ENCODE assay signal across 8 cellular contexts in genomic region chr2:186575302-186575701, GRCh38. TPM values are rescaled to one million over a fixed set of nuclear protein-coding genes. Genes with fewer than 3 reads are reported as not detected.
DNase-seq lines count a peak whose midpoint lies in the region; ATAC-seq and TF ChIP-seq lines count a peak whose summit lies in the region.

No MANE protein-coding gene starts in this region.

- no peak overlapping the region for H3K27ac Mint-ChIP-seq in CD8-positive, alpha-beta T cell

- H3K4me2 ChIP-seq in neuronal stem cell (ENCODE audit: insufficient read depth, low read length, poor library complexity, severe bottlenecking) = no peak overlapping the region

- H3K36me3 ChIP-seq in ACC112 (ENCODE audit: insufficient read depth, low read length) (no peaks in the 10 kb centered on the region), neuronal stem cell (replicated peaks in 1 of 2; ENCODE audit: control insufficient read depth in 2 of 2, insufficient read depth in 2 of 2, low read length in 2 of 2) (no peaks in the 10 kb centered on the region)
- no peaks in the 10 kb centered on the region for H3K36me3 ChIP-seq in CD8-positive, alpha-beta T cell (ENCODE audit: insufficient read depth, low read length)

- H3K79me2 ChIP-seq in ACC112 (ENCODE audit: control insufficient read depth, insufficient read depth, low read length, unreplicated experiment) = no peaks in the 10 kb centered on the region

- H3K18ac ChIP-seq in neuronal stem cell (ENCODE audit: low read length) = no peak overlapping the region

- H3K27me3 ChIP-seq in ACC112 (ENCODE audit: insufficient read depth, low read length) (no peaks in the 10 kb centered on the region), neuronal stem cell (ENCODE audit: control insufficient read depth in 3 of 3, insufficient read depth in 3 of 3, low read depth in 1 of 3, low read length in 3 of 3) (no peaks in the 10 kb centered on the region), dorsolateral prefrontal cortex (no peaks in the 10 kb centered on the region)
- H3K27me3 ChIP-seq in CD8-positive, alpha-beta T cell (ENCODE audit: insufficient read depth, low read length) = no peaks in the 10 kb centered on the region

- no peaks in the 10 kb centered on the region for H3K9me3 ChIP-seq in neuronal stem cell (replicated peaks in 1 of 2; ENCODE audit: control insufficient read depth in 2 of 2, insufficient read depth in 1 of 2, low read depth in 1 of 2, low read length in 2 of 2)
- no peaks in the 10 kb centered on the region for H3K9me3 ChIP-seq in CD8-positive, alpha-beta T cell (ENCODE audit: low read length)

- H3K27ac ChIP-seq in ACC112 (ENCODE audit: low read depth, low read length) = peak overlapping the region; percentile 67
- H3K27ac ChIP-seq in neuronal stem cell (replicated peaks; ENCODE audit: low read length) = no peak overlapping the region
- H3K27ac ChIP-seq in dorsolateral prefrontal cortex = peak overlapping the region in 9 of 59 donors; percentile 2 to 64 (median 15)
- H3K27ac ChIP-seq in CD8-positive, alpha-beta T cell (ENCODE audit: low read depth, low read length) = no peak overlapping the region

- H3K14ac ChIP-seq in neuronal stem cell (ENCODE audit: low read length) = no peak overlapping the region

- H2AFZ ChIP-seq in ACC112 (ENCODE audit: low read length, unreplicated experiment) = peak overlapping the region; percentile 9
- H2AFZ ChIP-seq in neuronal stem cell (ENCODE audit: low read length) = no peak overlapping the region

- no peak overlapping the region for H2BK15ac ChIP-seq in neuronal stem cell (ENCODE audit: low read length)

- no peaks in the 10 kb centered on the region for H3K9me3 Mint-ChIP-seq in CD8-positive, alpha-beta T cell

- in situ Hi-C loops in astrocyte of the spinal cord (cut with HindIII; ENCODE audit: low sequenced_read_pairs) = no loop called here

- no peak overlapping the region for H2BK120ac ChIP-seq in neuronal stem cell (ENCODE audit: low read depth, low read length)

- no peak overlapping the region for H2BK12ac ChIP-seq in neuronal stem cell (ENCODE audit: low read length)

- H3K4me1 ChIP-seq in ACC112 (ENCODE audit: control insufficient read depth, insufficient read depth, low read length, unreplicated experiment) (peaks cover 43% of the 10 kb centered on the region), neuronal stem cell (ENCODE audit: control insufficient read depth in 2 of 2, insufficient read depth in 1 of 2, low read depth in 1 of 2, low read length in 2 of 2) (peaks cover 4 to 6% of the 10 kb centered on the region in 2 donors)
- H3K4me1 ChIP-seq in CD8-positive, alpha-beta T cell (ENCODE audit: insufficient read depth, low read length) = no peaks in the 10 kb centered on the region

- no peak overlapping the region for H3K4me3 Mint-ChIP-seq in CD8-positive, alpha-beta T cell

- POLR2A ChIA-PET in CD8-positive, alpha-beta T cell (lab: Charles Lee) = no interaction called here

- no peaks in the 10 kb centered on the region for H3K79me1 ChIP-seq in neuronal stem cell (ENCODE audit: low read depth, low read length)

- DNase-seq in M059J (ENCODE audit: low read depth) = peak; percentile 98
- DNase-seq in astrocyte of the spinal cord (ENCODE audit: low read depth, low spot score) = peak; percentile 99
- no peak for DNase-seq in left lobe of liver (ENCODE audit: low spot score)
- DNase-seq in neuronal stem cell (ENCODE audit: low spot score) = no peak
- DNase-seq in dorsolateral prefrontal cortex = no peak
- no peak for DNase-seq in CD8-positive, alpha-beta T cell

- no peak overlapping the region for H4K8ac ChIP-seq in neuronal stem cell (ENCODE audit: low read depth, low read length)

- H3K4me1 Mint-ChIP-seq in CD8-positive, alpha-beta T cell (ENCODE audit: low read depth) = no peaks in the 10 kb centered on the region

- H3K23ac ChIP-seq in neuronal stem cell (ENCODE audit: low read depth, low read length, poor library complexity) = no peak overlapping the region

- H3K4me3 ChIP-seq in ACC112 (ENCODE audit: low read depth, low read length) (0 out of 2 replicates have a peak overlapping the region, but pooled peaks have one; percentile 2), astrocyte of the spinal cord (ENCODE audit: low read depth, low read length) (no peak overlapping the region), neuronal stem cell (ENCODE audit: low read length in 2 of 2) (no peak overlapping the region), dorsolateral prefrontal cortex (no peak overlapping the region)
- no peak overlapping the region for H3K4me3 ChIP-seq in CD8-positive, alpha-beta T cell (ENCODE audit: low read depth, low read length)

- no peak overlapping the region for H3K4ac ChIP-seq in neuronal stem cell (ENCODE audit: low read length)

- peak; percentile 76 for ATAC-seq in GM18907 (IDR thresholded peaks at IDR 0.05; ENCODE audit: unreplicated experiment)
- ATAC-seq in left lobe of liver = peak; percentile 79
- no peak for ATAC-seq in CD8-positive, alpha-beta T cell

- TF ChIP-seq CTCF in astrocyte of the spinal cord (IDR thresholded peaks at IDR 0.05; ENCODE audit: low read depth, low read length) (no peak), dorsolateral prefrontal cortex (IDR thresholded peaks at IDR 0.05 in 54 of 56, conservative IDR thresholded peaks at IDR 0.05 in 2 of 56; ENCODE audit: low read depth in 1 of 56, partially characterized antibody in 56 of 56) (no peak)
- no peak for TF ChIP-seq CTCF in CD8-positive, alpha-beta T cell (IDR thresholded peaks at IDR 0.05)

- H2BK5ac ChIP-seq in neuronal stem cell (ENCODE audit: low read length) = no peak overlapping the region

- intact Hi-C loops in dorsolateral prefrontal cortex (cut with DNase I) = no loop called here
- intact Hi-C loops in CD8-positive, alpha-beta T cell (cut with DNase I, micrococcal nuclease) = no loop called here

- CTCF ChIA-PET in CD8-positive, alpha-beta T cell (lab: Charles Lee) = no interaction called here

- no peaks in the 10 kb centered on the region for H3K36me3 Mint-ChIP-seq in CD8-positive, alpha-beta T cell

- no peak overlapping the region for H3K9ac ChIP-seq in neuronal stem cell (ENCODE audit: low read depth, low read length, poor library complexity)

- H4K91ac ChIP-seq in neuronal stem cell (ENCODE audit: low read depth, low read length, poor library complexity) = no peak overlapping the region

- no peaks in the 10 kb centered on the region for H3K27me3 Mint-ChIP-seq in CD8-positive, alpha-beta T cell (ENCODE audit: low read depth)

- no CpG with 5 or more reads among the region's 1 CpG for WGBS in neuronal stem cell (ENCODE audit: extremely low coverage in 2 of 2, insufficient read length in 2 of 2, insufficient replicate concordance in 1 of 2), 2 donors

- H2AK5ac ChIP-seq in neuronal stem cell (ENCODE audit: low read depth, low read length) = no peak overlapping the region

RNA-seq across cellular contexts. Expression of gene ITGAV, which starts 14.6 kb away (rescaled TPM):
- 45.9 and 69.9 TPM in 2 replicates for total RNA-seq in M059J (2014; rRNA removed; shearing (Covaris generic))
- total RNA-seq in left lobe of liver (15.3 TPM), dorsolateral prefrontal cortex (100 to 1,000 TPM in 30 of 120 experiments, 10 to 100 TPM in 90; 50.3 to 160 (median 86.2) TPM)
- 20.9 TPM for polyA plus RNA-seq in neuronal stem cell (2013, experiment 1 of 2)
- polyA plus RNA-seq in neuronal stem cell (2013, experiment 2 of 2) = 22.3 TPM
- 1 to 10 TPM; 3.6 to 4.9 TPM for total RNA-seq in CD8-positive, alpha-beta T cell

Comparison
In these comparisons a context has a peak if more than half of its experiments do, and no peak if none do; other contexts are left out.
1. DNase-seq: peak in M059J (single experiment) and astrocyte of the spinal cord (single experiment); none in left lobe of liver (single experiment), neuronal stem cell (single experiment), dorsolateral prefrontal cortex (0 of 10) and CD8-positive, alpha-beta T cell (0 of 7).